17 cellular contexts compared by ENCODE assay signal in the genomic region with DNA sequence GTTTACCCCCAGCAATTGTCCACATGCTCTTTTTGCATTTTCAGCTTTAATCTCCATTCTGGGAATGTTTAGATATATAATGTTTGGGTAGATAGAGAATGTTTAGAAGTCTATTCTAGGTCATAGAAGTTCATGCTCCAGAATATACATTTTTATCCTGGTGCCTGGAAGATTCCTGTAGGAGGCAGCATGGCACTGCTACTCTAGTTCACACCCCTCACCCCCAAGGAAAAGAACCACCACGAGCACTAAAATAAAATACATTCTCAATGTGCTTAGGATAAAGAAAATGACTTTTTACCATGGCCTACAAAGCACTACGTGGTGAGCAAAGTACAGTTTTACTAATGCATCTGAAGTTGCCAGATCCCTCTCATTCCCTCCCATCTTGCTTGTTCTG. TPM values are rescaled to one million over a fixed set of nuclear protein-coding genes. Genes with fewer than 3 reads are reported as not detected.
DNase-seq lines count a peak whose midpoint lies in the region; FAIRE-seq and TF ChIP-seq lines count a peak whose summit lies in the region.
"Had no signal": no experiment of that assay in that cellular context is flagged by ENCODE, and none has a peak within 500 bp of the region (broad histone marks: within the 10 kb centered on the region; RNA-seq: fewer than 3 reads in every experiment).

No MANE protein-coding gene starts in this region.

- H3K4me1 ChIP-seq in adrenal gland (replicated peaks in 1 of 2) = no peaks in the 10 kb centered on the region

- H3K36me3 ChIP-seq in adrenal gland (replicated peaks in 1 of 2) = no peaks in the 10 kb centered on the region

- no peaks in the 10 kb centered on the region for H3K27me3 ChIP-seq in adrenal gland

- TF ChIP-seq POLR2A in adrenal gland (IDR thresholded peaks at IDR 0.05) = no peak

- no peak overlapping the region for H3K4me3 ChIP-seq in LNCaP clone FGC (ENCODE audit: low read depth, low read length)
- H3K4me3 ChIP-seq in epithelial cell of proximal tubule (ENCODE audit: low read depth, low read length) = no peak overlapping the region
- no peak overlapping the region for H3K4me3 ChIP-seq in retinal pigment epithelial cell (ENCODE audit: low read length)
- no peak overlapping the region for H3K4me3 ChIP-seq in adrenal gland

- no peak for FAIRE-seq in D721Med (lab: Jason Lieb, UNC)
- FAIRE-seq: RCC 7860 had no signal

- peak; percentile 42 for TF ChIP-seq CTCF in D721Med (IDR thresholded peaks at IDR 0.05; ENCODE audit: insufficient read depth, missing control alignments)
- peak; percentile 32; the same call in 1 of the 2 replicates for TF ChIP-seq CTCF in LNCaP clone FGC (IDR thresholded peaks at IDR 0.05; ENCODE audit: control insufficient read depth, extremely low read depth, insufficient read depth)
- peak; percentile 38 for TF ChIP-seq CTCF in epithelial cell of proximal tubule (conservative IDR thresholded peaks at IDR 0.05; ENCODE audit: low read depth, low read length)
- peak; percentile 41 for TF ChIP-seq CTCF in retinal pigment epithelial cell (conservative IDR thresholded peaks at IDR 0.05; ENCODE audit: low read depth, low read length)
- TF ChIP-seq CTCF in adrenal gland (IDR thresholded peaks at IDR 0.05) = no peak

- H3K27ac ChIP-seq in adrenal gland = no peak overlapping the region

- no peaks in the 10 kb centered on the region for H3K9me3 ChIP-seq in adrenal gland (replicated peaks in 1 of 3)

- DNase-seq in D721Med (ENCODE audit: insufficient read length, low spot score) (no peak), LNCaP clone FGC (ENCODE audit: low read depth) (no peak), epithelial cell of proximal tubule (ENCODE audit: low read depth) (no peak), retinal pigment epithelial cell (ENCODE audit: low read depth) (no peak), KG1 (lab: John Stamatoyannopoulos, UW) (no peak), adrenal gland (no peak)
- DNase-seq in activated CD4-positive, alpha-beta T cell treated with anti-CD3 and anti-CD28 coated beads, Interleukin-2, amount 50 U/mL, for 48 hours = no peak
- DNase-seq: activated CD4-positive, alpha-beta T cell treated with anti-CD3 and anti-CD28 coated beads for 1 hour; activated CD8-positive, alpha-beta memory T cell treated with anti-CD3 and anti-CD28 coated beads, Interleukin-2, amount 50 U/mL, for 4 hours; activated naive CD4-positive, alpha-beta T cell treated with anti-CD3 and anti-CD28 coated beads, Interleukin-2, amount 10 ng/mL, durations not matched to agents 7 days and 5 days; COR-L47; effector memory CD4-positive, alpha-beta T cell; NCI-H2081 treated with DMSO at 0.1 percent for 48 hours; occipital lobe; stimulated activated naive CD8-positive, alpha-beta T cell treated with anti-CD3 and anti-CD28 coated beads, Interleukin-15, amount 100 ng/mL, for 72 hours; T-helper 17 cell had no signal

- WGBS in adrenal gland, 4 donors = 42 to 72% (median 57%) methylated on average over 2 of the region's 2 CpGs

- intact Hi-C loops in adrenal gland (cut with DNase I) = no loop called here

RNA-seq across cellular contexts. Expression of a gene that starts 53.8 kb away (rescaled TPM):
- total RNA-seq in epithelial cell of proximal tubule (66.5 and 69.6 TPM in 2 replicates), adrenal gland (10 to 100 TPM in 6 of 8 donors, 1 to 10 TPM in 2; 8.0 to 20.2 (median 14.0) TPM)
- 10 to 100 TPM in 1 of 3 donors, 1 to 10 TPM in 2; 6.9 to 18.0 (median 6.9) TPM for polyA plus RNA-seq in adrenal gland

Comparison
In these comparisons a context has a peak if more than half of its experiments do, and no peak if none do; other contexts are left out.
1. CTCF ChIP-seq: peak in D721Med (single experiment), LNCaP clone FGC (single experiment), epithelial cell of proximal tubule (single experiment) and retinal pigment epithelial cell (single experiment); none in adrenal gland (0 of 6).